ENCODE assay signal across 25 cellular contexts in genomic region chr9:127908660-127908926, GRCh38. TPM values are rescaled to one million over a fixed set of nuclear protein-coding genes. Genes with fewer than 3 reads are reported as not detected.
A peak's percentile ranks its signal among the peaks of the same experiment; 100 is the strongest.
DNase-seq lines count a peak whose midpoint lies in the region; ATAC-seq and TF ChIP-seq lines count a peak whose summit lies in the region.
"Had no signal": no experiment of that assay in that cellular context is flagged by ENCODE, and none has a peak within 500 bp of the region (broad histone marks: within the 10 kb centered on the region; RNA-seq: fewer than 3 reads in every experiment).

No MANE protein-coding gene starts in this region.

- H2BK12ac ChIP-seq in neuronal stem cell (ENCODE audit: low read length) = no peak overlapping the region

- no peak overlapping the region for H3K4me2 ChIP-seq in neuronal stem cell (ENCODE audit: insufficient read depth, low read length, poor library complexity, severe bottlenecking)
- H3K4me2 ChIP-seq: GM23338, KMS-11, PC-9 had no signal

- peak overlapping the region; percentile 41 for H2BK120ac ChIP-seq in neuronal stem cell (ENCODE audit: low read depth, low read length)

- H3K9ac ChIP-seq in neuronal stem cell (ENCODE audit: low read depth, low read length, poor library complexity) = no peak overlapping the region
- H3K9ac ChIP-seq: KMS-11 had no signal

- peaks cover 48% of the 10 kb centered on the region for H3K4me1 Mint-ChIP-seq in activated CD4-positive, alpha-beta T cell treated with anti-CD3 and anti-CD28 coated beads for 36 hours
- H3K4me1 Mint-ChIP-seq in CD4-positive, alpha-beta T cell (ENCODE audit: low read depth) = peaks cover 41% of the 10 kb centered on the region
- H3K4me1 Mint-ChIP-seq in T-helper 17 cell = peaks cover 38% of the 10 kb centered on the region

- no peak overlapping the region for H2AK5ac ChIP-seq in neuronal stem cell (ENCODE audit: low read depth, low read length)

- H3K36me3 Mint-ChIP-seq in activated CD4-positive, alpha-beta T cell treated with anti-CD3 and anti-CD28 coated beads for 36 hours (ENCODE audit: low read depth) = peaks cover 26% of the 10 kb centered on the region
- peaks cover 47% of the 10 kb centered on the region for H3K36me3 Mint-ChIP-seq in CD4-positive, alpha-beta T cell (ENCODE audit: low read depth)
- H3K36me3 Mint-ChIP-seq in T-helper 17 cell (ENCODE audit: low read depth) = peaks cover 4% of the 10 kb centered on the region

- H3K27ac Mint-ChIP-seq in activated CD4-positive, alpha-beta T cell treated with anti-CD3 and anti-CD28 coated beads for 36 hours = peak overlapping the region; percentile 25
- peak overlapping the region; percentile 98 for H3K27ac Mint-ChIP-seq in CD4-positive, alpha-beta T cell
- peak overlapping the region; percentile 37 for H3K27ac Mint-ChIP-seq in T-helper 17 cell
- H3K27ac Mint-ChIP-seq: GM23338, H9 had no signal

- POLR2A ChIA-PET in activated CD4-positive, alpha-beta T cell treated with anti-CD3 and anti-CD28 coated beads for 36 hours (lab: Charles Lee) = no interaction called here
- POLR2A ChIA-PET in CD4-positive, alpha-beta T cell (lab: Charles Lee) = interaction anchor here (0.6 kb wide), 1 partner anchor 1329 kb away, joined by 3 read pairs; no protein-coding TSS in a partner anchor

- H2BK15ac ChIP-seq in neuronal stem cell (ENCODE audit: low read length) = no peak overlapping the region

- peak overlapping the region; percentile 6 for H2BK5ac ChIP-seq in neuronal stem cell (ENCODE audit: low read length)

- TF ChIP-seq CTCF in CD4-positive, alpha-beta T cell (IDR thresholded peaks at IDR 0.05) = no peak

- H3K9me3 ChIP-seq in CD4-positive, alpha-beta T cell (ENCODE audit: control insufficient read depth, low read length) = no peaks in the 10 kb centered on the region
- no peaks in the 10 kb centered on the region for H3K9me3 ChIP-seq in T-helper 17 cell (ENCODE audit: control insufficient read depth, low read length, poor library complexity, severe bottlenecking)
- no peaks in the 10 kb centered on the region for H3K9me3 ChIP-seq in neuronal stem cell (replicated peaks in 1 of 2; ENCODE audit: control insufficient read depth in 2 of 2, insufficient read depth in 1 of 2, low read depth in 1 of 2, low read length in 2 of 2)
- H3K9me3 ChIP-seq: BE2C, SJCRH30 had no signal

- intact Hi-C loops in activated CD4-positive, alpha-beta T cell treated with anti-CD3 and anti-CD28 coated beads for 36 hours (cut with DNase I, micrococcal nuclease) = no loop called here
- intact Hi-C loops in CD4-positive, alpha-beta T cell (cut with DNase I, micrococcal nuclease) = loop anchor here in 1 of 2 experiments (5.0 kb wide), 2 partner anchors 121 to 171 kb away; partner anchors contain the start of genes CDK9 and TOR2A

- H3K18ac ChIP-seq in neuronal stem cell (ENCODE audit: low read length) = no peak overlapping the region

- no peak overlapping the region for H4K8ac ChIP-seq in neuronal stem cell (ENCODE audit: low read depth, low read length)

- H3K27ac ChIP-seq in CD4-positive, alpha-beta T cell (ENCODE audit: low read depth, low read length) = no peak overlapping the region
- no peak overlapping the region for H3K27ac ChIP-seq in neuronal stem cell (replicated peaks; ENCODE audit: low read length)
- H3K27ac ChIP-seq: 22Rv1, KMS-11, PC-9, SJCRH30 had no signal

- no peak for ATAC-seq in activated CD4-positive, alpha-beta T cell treated with anti-CD3 and anti-CD28 coated beads for 36 hours
- no peak for ATAC-seq in CD4-positive, alpha-beta T cell (ENCODE audit: poor library complexity)
- no peak for ATAC-seq in T-helper 17 cell
- ATAC-seq in HG03039 (IDR thresholded peaks at IDR 0.05; ENCODE audit: unreplicated experiment) = no peak
- ATAC-seq in GM21447 (IDR thresholded peaks at IDR 0.05; ENCODE audit: unreplicated experiment) = no peak
- ATAC-seq: GM12878, GM23338, Right ventricle myocardium inferior had no signal

- no peak for DNase-seq in activated CD4-positive, alpha-beta T cell treated with anti-CD3 and anti-CD28 coated beads for 36 hours
- no peak for DNase-seq in activated CD4-positive, alpha-beta T cell treated with anti-CD3 and anti-CD28 coated beads, Interleukin-2, amount 50 U/mL, for 1 hour
- no peak for DNase-seq in CD4-positive, alpha-beta T cell
- DNase-seq in T-helper 17 cell = no peak
- DNase-seq in neuronal stem cell (ENCODE audit: low spot score) = no peak
- DNase-seq: BE2C, COR-L47, H9, MM.1S, NCI-H1048, NCI-H1417, NCI-H1694, NCI-H2029 treated with DMSO at 0.1 percent for 48 hours, NCI-H446 treated with DMSO at 0.1 percent for 48 hours, NCI-H526 treated with DMSO at 0.1 percent for 48 hours, PC-9, SJCRH30 had no signal

- peaks cover 4% of the 10 kb centered on the region for H3K79me1 ChIP-seq in neuronal stem cell (ENCODE audit: low read depth, low read length)

- no CpG with 5 or more reads among the region's 10 CpGs for WGBS in neuronal stem cell (ENCODE audit: extremely low coverage in 2 of 2, insufficient read length in 2 of 2, insufficient replicate concordance in 1 of 2), 2 donors

- H3K4ac ChIP-seq in neuronal stem cell (ENCODE audit: low read length) = no peak overlapping the region

- no peaks in the 10 kb centered on the region for H3K27me3 ChIP-seq in CD4-positive, alpha-beta T cell (ENCODE audit: control insufficient read depth, insufficient read depth, low read length)
- no peaks in the 10 kb centered on the region for H3K27me3 ChIP-seq in neuronal stem cell (ENCODE audit: control insufficient read depth in 3 of 3, insufficient read depth in 3 of 3, low read depth in 1 of 3, low read length in 3 of 3)
- H3K27me3 ChIP-seq: BE2C, SJCRH30 had no signal

- H3K14ac ChIP-seq in neuronal stem cell (ENCODE audit: low read length) = no peak overlapping the region

- no peaks in the 10 kb centered on the region for H3K27me3 Mint-ChIP-seq in activated CD4-positive, alpha-beta T cell treated with anti-CD3 and anti-CD28 coated beads for 36 hours
- H3K27me3 Mint-ChIP-seq in CD4-positive, alpha-beta T cell = no peaks in the 10 kb centered on the region
- H3K27me3 Mint-ChIP-seq in T-helper 17 cell = no peaks in the 10 kb centered on the region

- no peak overlapping the region for H3K23ac ChIP-seq in neuronal stem cell (ENCODE audit: low read depth, low read length, poor library complexity)

- peaks cover 7 to 18% of the 10 kb centered on the region in 2 donors for H3K4me1 ChIP-seq in neuronal stem cell (ENCODE audit: control insufficient read depth in 2 of 2, insufficient read depth in 1 of 2, low read depth in 1 of 2, low read length in 2 of 2)

- no peaks in the 10 kb centered on the region for H3K9me3 Mint-ChIP-seq in activated CD4-positive, alpha-beta T cell treated with anti-CD3 and anti-CD28 coated beads for 36 hours (ENCODE audit: low read depth)
- no peaks in the 10 kb centered on the region for H3K9me3 Mint-ChIP-seq in CD4-positive, alpha-beta T cell
- H3K9me3 Mint-ChIP-seq: GM23338, H9 had no signal

- CTCF ChIA-PET in activated CD4-positive, alpha-beta T cell treated with anti-CD3 and anti-CD28 coated beads for 36 hours (lab: Charles Lee) = no interaction called here
- CTCF ChIA-PET in CD4-positive, alpha-beta T cell (lab: Charles Lee) = interaction anchor here (0.7 kb wide), 1 partner anchor 13 kb away, joined by 3 read pairs; no protein-coding TSS in a partner anchor

- H2AFZ ChIP-seq in neuronal stem cell (ENCODE audit: low read length) = no peak overlapping the region
- H2AFZ ChIP-seq: GM23338, PC-9 had no signal

- H3K4me3 ChIP-seq in neuronal stem cell (ENCODE audit: low read length in 2 of 2) = no peak overlapping the region
- H3K4me3 ChIP-seq: GM12878, GM23338, PC-9, SJCRH30 had no signal

- H3K36me3 ChIP-seq in neuronal stem cell (replicated peaks in 1 of 2; ENCODE audit: control insufficient read depth in 2 of 2, insufficient read depth in 2 of 2, low read length in 2 of 2) = no peaks in the 10 kb centered on the region
- H3K36me3 ChIP-seq: BE2C had no signal

- no peak overlapping the region for H3K4me3 Mint-ChIP-seq in activated CD4-positive, alpha-beta T cell treated with anti-CD3 and anti-CD28 coated beads for 36 hours
- no peak overlapping the region for H3K4me3 Mint-ChIP-seq in CD4-positive, alpha-beta T cell
- H3K4me3 Mint-ChIP-seq in T-helper 17 cell = no peak overlapping the region
- H3K4me3 Mint-ChIP-seq: CD14-positive monocyte, GM23338 had no signal

- H4K91ac ChIP-seq in neuronal stem cell (ENCODE audit: low read depth, low read length, poor library complexity) = no peak overlapping the region

RNA-seq across cellular contexts. Expression of gene ST6GALNAC4, which starts 8.2 kb away (rescaled TPM):
- total RNA-seq in activated CD4-positive, alpha-beta T cell treated with anti-CD3 and anti-CD28 coated beads for 36 hours = 10 to 100 TPM; 14.9 to 20.7 TPM
- 10 to 100 TPM; 28.7 to 30.2 TPM for total RNA-seq in CD4-positive, alpha-beta T cell
- 10 to 100 TPM; 18.5 to 22.1 TPM for total RNA-seq in T-helper 17 cell
- 11.3 TPM for polyA plus RNA-seq in neuronal stem cell (2013, experiment 1 of 2)
- polyA plus RNA-seq in neuronal stem cell (2013, experiment 2 of 2) = 12.7 TPM

RNA-seq across cellular contexts. Expression of gene ST6GALNAC6, which starts 9.2 kb away (rescaled TPM):
- total RNA-seq in activated CD4-positive, alpha-beta T cell treated with anti-CD3 and anti-CD28 coated beads for 36 hours = 10 to 100 TPM; 46.3 to 63.3 TPM
- 10 to 100 TPM; 93.1 to 97.5 TPM for total RNA-seq in CD4-positive, alpha-beta T cell
- 100 to 1,000 TPM in 1 of 2 donors, 10 to 100 TPM in 1; 74.5 to 108 TPM for total RNA-seq in T-helper 17 cell
- 31.0 TPM for polyA plus RNA-seq in neuronal stem cell (2013, experiment 1 of 2)
- polyA plus RNA-seq in neuronal stem cell (2013, experiment 2 of 2) = 30.5 TPM

RNA-seq across cellular contexts. Expression of gene PIP5KL1, which starts 22.0 kb away (rescaled TPM):
- 1 to 10 TPM; 1.9 to 2.8 TPM for total RNA-seq in activated CD4-positive, alpha-beta T cell treated with anti-CD3 and anti-CD28 coated beads for 36 hours
- total RNA-seq in CD4-positive, alpha-beta T cell = 1 to 10 TPM; 2.9 to 3.3 TPM
- total RNA-seq in T-helper 17 cell = 1 to 10 TPM; 2.1 to 2.3 TPM
- 2.4 TPM for polyA plus RNA-seq in neuronal stem cell (2013, experiment 1 of 2)
- 2.5 TPM for polyA plus RNA-seq in neuronal stem cell (2013, experiment 2 of 2)
- total RNA-seq: Right ventricle myocardium inferior had no signal

RNA-seq across cellular contexts. Expression of gene DPM2, which starts 29.1 kb away (rescaled TPM):
- total RNA-seq in activated CD4-positive, alpha-beta T cell treated with anti-CD3 and anti-CD28 coated beads for 36 hours = 10 to 100 TPM; 44.1 to 46.6 TPM
- 10 to 100 TPM; 41.7 to 47.6 TPM for total RNA-seq in CD4-positive, alpha-beta T cell
- total RNA-seq in T-helper 17 cell = 10 to 100 TPM; 23.3 to 26.2 TPM
- 27.5 TPM for polyA plus RNA-seq in neuronal stem cell (2013, experiment 1 of 2)
- polyA plus RNA-seq in neuronal stem cell (2013, experiment 2 of 2) = 25.3 TPM

RNA-seq across cellular contexts. Expression of gene AK1, which starts 31.1 kb away (rescaled TPM):
- 10 to 100 TPM; 14.5 to 23.9 TPM for total RNA-seq in activated CD4-positive, alpha-beta T cell treated with anti-CD3 and anti-CD28 coated beads for 36 hours
- total RNA-seq in CD4-positive, alpha-beta T cell = 10 to 100 TPM; 46.7 to 52.6 TPM
- total RNA-seq in T-helper 17 cell = 10 to 100 TPM; 35.9 to 66.5 TPM
- polyA plus RNA-seq in neuronal stem cell (2013, experiment 1 of 2) = 36.1 TPM
- 36.6 TPM for polyA plus RNA-seq in neuronal stem cell (2013, experiment 2 of 2)
- polyA plus RNA-seq: CD14-positive monocyte had no signal

Comparison
In these comparisons a context has a peak if more than half of its experiments do, and no peak if none do; other contexts are left out.
1. H3K27ac Mint-ChIP-seq: peak in every context shown above with its lines; median percentile 98 in CD4-positive, alpha-beta T cell; 37 in T-helper 17 cell; 25 in activated CD4-positive, alpha-beta T cell treated with anti-CD3 and anti-CD28 coated beads for 36 hours.